7 cellular contexts compared by ENCODE assay signal in the genomic region with DNA sequence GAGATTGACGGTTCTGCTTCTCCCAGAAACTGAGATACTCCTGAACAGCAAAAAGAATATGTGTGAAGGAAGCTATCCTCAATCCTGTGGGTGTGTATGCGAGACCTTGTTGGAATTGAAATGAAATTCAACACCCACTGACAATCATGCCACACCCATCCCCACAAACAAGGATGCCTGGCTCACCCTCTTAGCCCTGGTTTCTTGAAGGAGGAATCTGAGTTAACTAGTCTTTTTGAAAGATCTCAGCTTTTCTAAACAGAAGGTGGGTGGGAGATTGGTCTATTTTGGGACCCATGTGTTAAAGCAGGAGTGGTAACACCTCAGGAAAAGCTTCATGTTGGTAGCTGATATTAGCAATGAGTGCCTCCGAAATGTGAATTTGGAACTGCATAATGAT.
"Had no signal": no experiment of that assay in that cellular context is flagged by ENCODE, and none has a peak within 500 bp of the region (broad histone marks: within the 10 kb centered on the region; RNA-seq: fewer than 3 reads in every experiment).

No MANE protein-coding gene starts in this region.

- H3K27me3 Mint-ChIP-seq: IgD-negative memory B cell had no signal

- H3K4me3 Mint-ChIP-seq: HFFc6, IgD-negative memory B cell had no signal

- ATAC-seq: HCT116, HepG2 had no signal

- H3K4me1 Mint-ChIP-seq: IgD-negative memory B cell had no signal

- DNase-seq: GM23248, GOT3, H7, HFFc6 had no signal

- H3K36me3 Mint-ChIP-seq: IgD-negative memory B cell had no signal

- H3K27ac Mint-ChIP-seq: HFFc6, IgD-negative memory B cell had no signal
